In the genomic region with DNA sequence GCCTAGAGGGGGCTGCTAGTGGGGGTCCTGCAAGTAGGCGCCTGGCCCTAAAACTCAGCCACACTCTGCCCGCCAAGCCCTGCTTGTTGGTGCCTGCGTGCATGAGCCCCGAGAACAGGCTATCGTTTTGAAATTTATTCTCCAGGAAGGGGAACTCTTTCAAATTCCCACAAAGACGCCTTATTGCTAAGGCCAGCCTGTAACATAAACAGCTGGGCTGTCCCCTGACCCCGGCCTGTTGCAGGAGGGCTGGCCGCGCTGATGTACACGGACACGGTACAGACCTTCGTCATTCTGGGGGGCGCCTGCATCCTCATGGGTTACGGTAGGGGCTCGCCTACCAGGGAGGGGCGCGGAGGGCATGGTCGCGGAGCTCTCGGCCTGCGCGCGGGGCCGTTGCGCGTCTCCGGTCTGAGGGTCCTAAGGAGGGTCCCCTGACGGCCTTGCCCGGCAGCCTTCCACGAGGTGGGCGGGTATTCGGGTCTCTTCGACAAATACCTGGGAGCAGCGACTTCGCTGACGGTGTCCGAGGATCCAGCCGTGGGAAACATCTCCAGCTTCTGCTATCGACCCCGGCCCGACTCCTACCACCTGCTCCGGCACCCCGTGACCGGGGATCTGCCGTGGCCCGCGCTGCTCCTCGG, we compare ENCODE assay signal across 8 cellular contexts. TPM values are rescaled to one million over a fixed set of nuclear protein-coding genes. Genes with fewer than 3 reads are reported as not detected.
DNase-seq lines count a peak whose midpoint lies in the region; ATAC-seq and TF ChIP-seq lines count a peak whose summit lies in the region.
"Had no signal": no experiment of that assay in that cellular context is flagged by ENCODE, and none has a peak within 500 bp of the region (broad histone marks: within the 10 kb centered on the region; RNA-seq: fewer than 3 reads in every experiment).

No MANE protein-coding gene starts in this region.

- no peak for ATAC-seq in activated CD8-positive, alpha-beta T cell treated with anti-CD3 and anti-CD28 coated beads, Interleukin-2, amount 10 ng/mL, durations not matched to agents 7 days and 5 days
- ATAC-seq in stimulated activated naive B cell treated with anti-CD40 and anti-IgM and Interleukin-4, amounts not matched to agents 10 μg/mL and 1 μg/mL and 100 μg/mL, for 72 hours (replicated peaks), result no peak

- H3K36me3 ChIP-seq in HEK293 (ENCODE audit: control insufficient read depth in 2 of 2, insufficient read depth in 1 of 2, low read length in 2 of 2) (peaks cover 0 to 22% of the 10 kb centered on the region in 2 experiments; a peak in 1 of 3 replicates), iPS-20b (ENCODE audit: insufficient read depth, low read depth, low read length) (no peaks in the 10 kb centered on the region), HAP-1 (replicated peaks) (no peaks in the 10 kb centered on the region)

- H3K9ac ChIP-seq in iPS-20b (ENCODE audit: low read depth, low read length), result no peak overlapping the region; the same call in 1 of the 2 replicates

- no peak for TF ChIP-seq CTCF in HEK293 (tag by site-specific recombination; IDR thresholded peaks at IDR 0.05)

- no peak overlapping the region for H3K27ac ChIP-seq in HEK293 (ENCODE audit: extremely low read depth, low read depth, low read length)
- no peak overlapping the region for H3K27ac ChIP-seq in iPS-20b (ENCODE audit: low read length)

- peaks cover 5% of the 10 kb centered on the region for H3K36me3 Mint-ChIP-seq in activated CD8-positive, alpha-beta T cell treated with anti-CD3 and anti-CD28 coated beads, Interleukin-2, amount 10 ng/mL, durations not matched to agents 7 days and 5 days (ENCODE audit: low read depth)
- H3K36me3 Mint-ChIP-seq in stimulated activated naive B cell treated with anti-CD40 and anti-IgM and Interleukin-4, amounts not matched to agents 10 μg/mL and 1 μg/mL and 100 μg/mL, for 72 hours, result peaks cover 16 to 21% of the 10 kb centered on the region in 2 donors

- no peaks in the 10 kb centered on the region for H3K9me3 ChIP-seq in HEK293 (ENCODE audit: control insufficient read depth, insufficient read depth, low read depth, low read length)
- no peaks in the 10 kb centered on the region for H3K9me3 ChIP-seq in iPS-20b (ENCODE audit: insufficient read depth, low read depth, low read length)
- H3K9me3 ChIP-seq in HAP-1, result no peaks in the 10 kb centered on the region

- H3K4me1 Mint-ChIP-seq in activated CD8-positive, alpha-beta T cell treated with anti-CD3 and anti-CD28 coated beads, Interleukin-2, amount 10 ng/mL, durations not matched to agents 7 days and 5 days (ENCODE audit: low read depth), result peaks cover 11% of the 10 kb centered on the region
- H3K4me1 Mint-ChIP-seq in stimulated activated naive B cell treated with anti-CD40 and anti-IgM and Interleukin-4, amounts not matched to agents 10 μg/mL and 1 μg/mL and 100 μg/mL, for 72 hours, result peaks cover 3 to 10% of the 10 kb centered on the region in 2 donors

- peaks cover 12% of the 10 kb centered on the region for H3K27me3 Mint-ChIP-seq in activated CD8-positive, alpha-beta T cell treated with anti-CD3 and anti-CD28 coated beads, Interleukin-2, amount 10 ng/mL, durations not matched to agents 7 days and 5 days (ENCODE audit: low read depth)
- peaks cover 14 to 38% of the 10 kb centered on the region in 2 donors for H3K27me3 Mint-ChIP-seq in stimulated activated naive B cell treated with anti-CD40 and anti-IgM and Interleukin-4, amounts not matched to agents 10 μg/mL and 1 μg/mL and 100 μg/mL, for 72 hours

- H3K9me3 Mint-ChIP-seq in activated CD8-positive, alpha-beta T cell treated with anti-CD3 and anti-CD28 coated beads, Interleukin-2, amount 10 ng/mL, durations not matched to agents 7 days and 5 days (ENCODE audit: insufficient read depth), result no peaks in the 10 kb centered on the region
- H3K9me3 Mint-ChIP-seq in stimulated activated naive B cell treated with anti-CD40 and anti-IgM and Interleukin-4, amounts not matched to agents 10 μg/mL and 1 μg/mL and 100 μg/mL, for 72 hours, result no peaks in the 10 kb centered on the region

- H3K27ac Mint-ChIP-seq in activated CD8-positive, alpha-beta T cell treated with anti-CD3 and anti-CD28 coated beads, Interleukin-2, amount 10 ng/mL, durations not matched to agents 7 days and 5 days, result no peak overlapping the region
- H3K27ac Mint-ChIP-seq in stimulated activated naive B cell treated with anti-CD40 and anti-IgM and Interleukin-4, amounts not matched to agents 10 μg/mL and 1 μg/mL and 100 μg/mL, for 72 hours, result peak overlapping the region; percentile 60

- DNase-seq in activated CD8-positive, alpha-beta T cell treated with anti-CD3 and anti-CD28 coated beads, Interleukin-2, amount 10 ng/mL, durations not matched to agents 7 days and 5 days, result no peak
- DNase-seq in stimulated activated naive B cell treated with anti-CD40 and anti-IgM and Interleukin-4, amounts not matched to agents 10 μg/mL and 1 μg/mL and 100 μg/mL, for 72 hours, result no peak
- DNase-seq in HAP-1 (ENCODE audit: low spot score in 2 of 2) (no peak), C1 segment of cervical spinal cord (lab: John Stamatoyannopoulos, UW) (no peak), SKM-1 treated with dmso at 0.1 percent for 144 hours (lab: John Stamatoyannopoulos, UW; ENCODE audit: unreplicated experiment) (no peak)

- POLR2A ChIA-PET in HEK293 (lab: Yijun Ruan, JAX), result no interaction called here
- POLR2A ChIA-PET in activated CD8-positive, alpha-beta T cell treated with anti-CD3 and anti-CD28 coated beads, Interleukin-2, amount 10 ng/mL, durations not matched to agents 7 days and 5 days (lab: Charles Lee), result interaction anchor here (0.6 to 2.4 kb wide), 2 partner anchors 10 to 711 kb away, joined by 3 to 9 read pairs; no protein-coding TSS in a partner anchor

- H3K4me3 ChIP-seq in HEK293 (ENCODE audit: low read depth, low read length), result peak overlapping the region; percentile 41
- peak overlapping the region; percentile 72 for H3K4me3 ChIP-seq in iPS-20b (ENCODE audit: low read length)
- H3K4me3 ChIP-seq in HAP-1, result no peak overlapping the region

- H3K4me3 Mint-ChIP-seq in activated CD8-positive, alpha-beta T cell treated with anti-CD3 and anti-CD28 coated beads, Interleukin-2, amount 10 ng/mL, durations not matched to agents 7 days and 5 days, result peak overlapping the region; percentile 79
- H3K4me3 Mint-ChIP-seq in stimulated activated naive B cell treated with anti-CD40 and anti-IgM and Interleukin-4, amounts not matched to agents 10 μg/mL and 1 μg/mL and 100 μg/mL, for 72 hours, result peak overlapping the region; percentile 88

- in situ Hi-C loops in HAP-1 (cut with MboI; ENCODE audit: low sequenced_read_pairs), result no loop called here

- H3K4me1 ChIP-seq in HEK293 (ENCODE audit: control insufficient read depth, insufficient read depth, low read length) (no peaks in the 10 kb centered on the region; the same call in 1 of the 2 replicates), iPS-20b (ENCODE audit: insufficient read depth, low read length) (no peaks in the 10 kb centered on the region; the same call in 1 of the 2 replicates), HAP-1 (no peaks in the 10 kb centered on the region)

- CTCF ChIA-PET in HEK293 (lab: Yijun Ruan, JAX), result interaction anchor here (0.6 kb wide), 1 partner anchor 206 kb away, joined by 3 read pairs; no protein-coding TSS in a partner anchor
- CTCF ChIA-PET in activated CD8-positive, alpha-beta T cell treated with anti-CD3 and anti-CD28 coated beads, Interleukin-2, amount 10 ng/mL, durations not matched to agents 7 days and 5 days (lab: Charles Lee), result interaction anchor here (1.3 to 1.4 kb wide), 2 partner anchors 27 to 29 kb away, joined by 3 to 6 read pairs; no protein-coding TSS in a partner anchor

- H3K27me3 ChIP-seq in iPS-20b (ENCODE audit: insufficient read depth, low read length) (peaks cover 73% of the 10 kb centered on the region), HAP-1 (ENCODE audit: low read depth) (no peaks in the 10 kb centered on the region)

TF ChIP-seq in HEK293, 187 proteins besides CTCF, POLR2A, EP300 and RAD21:
- no peak for TF ChIP-seq OSR2 (tag by site-specific recombination; IDR thresholded peaks at IDR 0.05)
- TF ChIP-seq ZNF37A (tag by site-specific recombination; IDR thresholded peaks at IDR 0.05), result no peak
- no peak for TF ChIP-seq ZNF596 (tag by site-specific recombination; IDR thresholded peaks at IDR 0.05)
- TF ChIP-seq ZNF140 (tag by site-specific recombination; IDR thresholded peaks at IDR 0.05), result no peak
- TF ChIP-seq PRDM1 (tag by site-specific recombination; IDR thresholded peaks at IDR 0.05), result no peak
- TF ChIP-seq, protein P1, sequence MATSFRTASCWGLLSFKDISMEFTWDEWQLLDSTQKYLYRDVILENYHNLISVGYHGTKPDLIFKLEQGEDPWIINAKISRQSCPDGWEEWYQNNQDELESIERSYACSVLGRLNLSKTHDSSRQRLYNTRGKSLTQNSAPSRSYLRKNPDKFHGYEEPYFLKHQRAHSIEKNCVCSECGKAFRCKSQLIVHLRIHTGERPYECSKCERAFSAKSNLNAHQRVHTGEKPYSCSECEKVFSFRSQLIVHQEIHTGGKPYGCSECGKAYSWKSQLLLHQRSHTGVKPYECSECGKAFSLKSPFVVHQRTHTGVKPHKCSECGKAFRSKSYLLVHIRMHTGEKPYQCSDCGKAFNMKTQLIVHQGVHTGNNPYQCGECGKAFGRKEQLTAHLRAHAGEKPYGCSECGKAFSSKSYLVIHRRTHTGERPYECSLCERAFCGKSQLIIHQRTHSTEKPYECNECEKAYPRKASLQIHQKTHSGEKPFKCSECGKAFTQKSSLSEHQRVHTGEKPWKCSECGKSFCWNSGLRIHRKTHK (tag by site-specific recombination; IDR thresholded peaks at IDR 0.05), result no peak
- no peak for TF ChIP-seq ZNF624 (tag by site-specific recombination; IDR thresholded peaks at IDR 0.05)
- TF ChIP-seq ZNF184 (tag by site-specific recombination; IDR thresholded peaks at IDR 0.05), result no peak
- no peak for TF ChIP-seq ZBTB8A (tag by site-specific recombination; IDR thresholded peaks at IDR 0.05)
- TF ChIP-seq ZNF48 (tag by site-specific recombination; IDR thresholded peaks at IDR 0.05), result no peak

RNA-seq across cellular contexts. Expression of a gene that starts 4.3 kb away (rescaled TPM):
- total RNA-seq in activated CD8-positive, alpha-beta T cell treated with anti-CD3 and anti-CD28 coated beads, Interleukin-2, amount 10 ng/mL, durations not matched to agents 7 days and 5 days, result under 1 TPM in 1 of 2 experiments, not detected in 1; 0.13 TPM

RNA-seq across cellular contexts. Expression of a gene that starts 15.2 kb away (rescaled TPM):
- under 1 TPM; 0.83 to 0.92 TPM for total RNA-seq in activated CD8-positive, alpha-beta T cell treated with anti-CD3 and anti-CD28 coated beads, Interleukin-2, amount 10 ng/mL, durations not matched to agents 7 days and 5 days

RNA-seq across cellular contexts. Expression of a gene that starts 21.0 kb away (rescaled TPM):
- total RNA-seq in activated CD8-positive, alpha-beta T cell treated with anti-CD3 and anti-CD28 coated beads, Interleukin-2, amount 10 ng/mL, durations not matched to agents 7 days and 5 days, result 10 to 100 TPM; 31.7 to 32.8 TPM

RNA-seq across cellular contexts. Expression of a gene that starts 27.9 kb away (rescaled TPM):
- 10 to 100 TPM; 18.9 to 19.1 TPM for total RNA-seq in activated CD8-positive, alpha-beta T cell treated with anti-CD3 and anti-CD28 coated beads, Interleukin-2, amount 10 ng/mL, durations not matched to agents 7 days and 5 days

RNA-seq across cellular contexts. Expression of a gene that starts 40.5 kb away (rescaled TPM):
- total RNA-seq in activated CD8-positive, alpha-beta T cell treated with anti-CD3 and anti-CD28 coated beads, Interleukin-2, amount 10 ng/mL, durations not matched to agents 7 days and 5 days, result not detected
- total RNA-seq: M059J had no signal
